17 cellular contexts compared by ENCODE assay signal in genomic region chr3:15452961-15453360, GRCh38. TPM values are rescaled to one million over a fixed set of nuclear protein-coding genes. Genes with fewer than 3 reads are reported as not detected.
A peak's percentile ranks its signal among the peaks of the same experiment; 100 is the strongest.
DNase-seq lines count a peak whose midpoint lies in the region; ATAC-seq lines count a peak whose summit lies in the region.
"Had no signal": no experiment of that assay in that cellular context is flagged by ENCODE, and none has a peak within 500 bp of the region (broad histone marks: within the 10 kb centered on the region; RNA-seq: fewer than 3 reads in every experiment).

No MANE protein-coding gene starts in this region.

- no peak for DNase-seq in T-helper 1 cell
- DNase-seq in G401 (ENCODE audit: low spot score) = peak; percentile 42
- DNase-seq in immature natural killer cell = no peak
- DNase-seq in stimulated activated effector memory CD8-positive, alpha-beta T cell treated with anti-CD3 and anti-CD28 coated beads, Interleukin-12 subunit alpha, Interleukin-12 subunit beta, amount 100 ng/mL, for 72 hours (ENCODE audit: low spot score in 2 of 2) = no peak
- no peak for DNase-seq in activated effector memory CD4-positive, alpha-beta T cell treated with anti-CD3 and anti-CD28 coated beads, Interleukin-2, amount 50 U/mL, for 16 hours
- DNase-seq in DMS79 (lab: John Stamatoyannopoulos, UW) = no peak
- DNase-seq: Caco-2; CD4-positive, CD25-positive, alpha-beta regulatory T cell; CD8-positive, alpha-beta T cell; DMS153; EL; GF-D8; H9 had no signal

- H3K4me1 Mint-ChIP-seq in T-helper 1 cell treated with Interleukin-12 subunit alpha and Interleukin-12 subunit beta and Interleukin-4 antibody, amounts not matched to agents 30 μg/mL and 1 μg/mL, for 36 hours (ENCODE audit: low read depth) = no peaks in the 10 kb centered on the region
- H3K4me1 Mint-ChIP-seq in immature natural killer cell = peaks cover 27 to 43% of the 10 kb centered on the region in 2 donors
- H3K4me1 Mint-ChIP-seq in stimulated activated effector memory CD8-positive, alpha-beta T cell treated with anti-CD3 and anti-CD28 coated beads, Interleukin-12 subunit alpha, Interleukin-12 subunit beta, amount 100 ng/mL, for 72 hours = peaks cover 6% of the 10 kb centered on the region
- H3K4me1 Mint-ChIP-seq: B cell, GM23338 had no signal

- H3K27ac Mint-ChIP-seq in T-helper 1 cell treated with Interleukin-12 subunit alpha and Interleukin-12 subunit beta and Interleukin-4 antibody, amounts not matched to agents 30 μg/mL and 1 μg/mL, for 36 hours = peak overlapping the region; percentile 45
- peak overlapping the region in 4 of 6 donors; percentile 17 to 89 (median 61) for H3K27ac Mint-ChIP-seq in immature natural killer cell
- H3K27ac Mint-ChIP-seq in stimulated activated effector memory CD8-positive, alpha-beta T cell treated with anti-CD3 and anti-CD28 coated beads, Interleukin-12 subunit alpha, Interleukin-12 subunit beta, amount 100 ng/mL, for 72 hours = peak overlapping the region; percentile 79
- H3K27ac Mint-ChIP-seq: B cell; CD4-positive, CD25-positive, alpha-beta regulatory T cell; CD8-positive, alpha-beta T cell; GM23338 had no signal

- ATAC-seq in stimulated activated effector memory CD8-positive, alpha-beta T cell treated with anti-CD3 and anti-CD28 coated beads, Interleukin-12 subunit alpha, Interleukin-12 subunit beta, amount 100 ng/mL, for 72 hours = no peak
- ATAC-seq: CD8-positive, alpha-beta T cell; GM23338; HCT116 had no signal

- H3K27me3 Mint-ChIP-seq in T-helper 1 cell treated with Interleukin-12 subunit alpha and Interleukin-12 subunit beta and Interleukin-4 antibody, amounts not matched to agents 30 μg/mL and 1 μg/mL, for 36 hours (ENCODE audit: low read depth) = no peaks in the 10 kb centered on the region
- peaks cover 2 to 7% (median 3%) of the 10 kb centered on the region in 3 donors for H3K27me3 Mint-ChIP-seq in immature natural killer cell (ENCODE audit: low read depth in 3 of 3)
- H3K27me3 Mint-ChIP-seq: B cell; CD4-positive, CD25-positive, alpha-beta regulatory T cell had no signal

- no peak overlapping the region for H3K4me3 Mint-ChIP-seq in T-helper 1 cell treated with Interleukin-12 subunit alpha and Interleukin-12 subunit beta and Interleukin-4 antibody, amounts not matched to agents 30 μg/mL and 1 μg/mL, for 36 hours
- no peak overlapping the region for H3K4me3 Mint-ChIP-seq in immature natural killer cell
- no peak overlapping the region for H3K4me3 Mint-ChIP-seq in stimulated activated effector memory CD8-positive, alpha-beta T cell treated with anti-CD3 and anti-CD28 coated beads, Interleukin-12 subunit alpha, Interleukin-12 subunit beta, amount 100 ng/mL, for 72 hours
- H3K4me3 Mint-ChIP-seq: B cell; CD8-positive, alpha-beta T cell; GM23338; H9 had no signal

- no peaks in the 10 kb centered on the region for H3K9me3 Mint-ChIP-seq in T-helper 1 cell treated with Interleukin-12 subunit alpha and Interleukin-12 subunit beta and Interleukin-4 antibody, amounts not matched to agents 30 μg/mL and 1 μg/mL, for 36 hours
- H3K9me3 Mint-ChIP-seq in immature natural killer cell = no peaks in the 10 kb centered on the region
- H3K9me3 Mint-ChIP-seq in stimulated activated effector memory CD8-positive, alpha-beta T cell treated with anti-CD3 and anti-CD28 coated beads, Interleukin-12 subunit alpha, Interleukin-12 subunit beta, amount 100 ng/mL, for 72 hours = no peaks in the 10 kb centered on the region
- H3K9me3 Mint-ChIP-seq: CD4-positive, CD25-positive, alpha-beta regulatory T cell; CD8-positive, alpha-beta T cell; GM23338; H9 had no signal

- in situ Hi-C loops in G401 (cut with HindIII; ENCODE audit: low sequenced_read_pairs) = no loop called here

- peaks cover 5% of the 10 kb centered on the region for H3K36me3 Mint-ChIP-seq in T-helper 1 cell treated with Interleukin-12 subunit alpha and Interleukin-12 subunit beta and Interleukin-4 antibody, amounts not matched to agents 30 μg/mL and 1 μg/mL, for 36 hours (ENCODE audit: low read depth)
- peaks cover 4 to 15% (median 14%) of the 10 kb centered on the region in 3 donors for H3K36me3 Mint-ChIP-seq in immature natural killer cell
- H3K36me3 Mint-ChIP-seq in stimulated activated effector memory CD8-positive, alpha-beta T cell treated with anti-CD3 and anti-CD28 coated beads, Interleukin-12 subunit alpha, Interleukin-12 subunit beta, amount 100 ng/mL, for 72 hours = no peaks in the 10 kb centered on the region

RNA-seq across cellular contexts. Expression of gene EAF1, which starts 25.6 kb away (rescaled TPM):
- 18.7 and 18.9 TPM in 2 replicates for total RNA-seq in G401 (2014; rRNA removed; shearing (Covaris generic))
- 10 to 100 TPM; 14.4 to 24.0 (median 14.6) TPM for polyA plus RNA-seq in immature natural killer cell

RNA-seq across cellular contexts. Expression of gene METTL6, which starts 25.6 kb away (rescaled TPM):
- total RNA-seq in G401 (2014; rRNA removed; shearing (Covaris generic)) = 23.3 and 61.3 TPM in 2 replicates
- 10 to 100 TPM in 2 of 3 donors, 1 to 10 TPM in 1; 2.3 to 20.3 (median 13.1) TPM for polyA plus RNA-seq in immature natural killer cell
